Comparison of ENCODE assay signal across 19 cellular contexts in genomic region chr15:65196637-65197336, GRCh38. TPM values are rescaled to one million over a fixed set of nuclear protein-coding genes. Genes with fewer than 3 reads are reported as not detected.
A peak's percentile ranks its signal among the peaks of the same experiment; 100 is the strongest.
DNase-seq lines count a peak whose midpoint lies in the region; ATAC-seq, FAIRE-seq and TF ChIP-seq lines count a peak whose summit lies in the region.
"Had no signal": no experiment of that assay in that cellular context is flagged by ENCODE, and none has a peak within 500 bp of the region (broad histone marks: within the 10 kb centered on the region; RNA-seq: fewer than 3 reads in every experiment).

No MANE protein-coding gene starts in this region.

- no peak for TF ChIP-seq EP300 in HepG2 (IDR thresholded peaks at IDR 0.05; ENCODE audit: low read depth in 2 of 2, low read length in 2 of 2)
- TF ChIP-seq EP300 in HepG2 (CRISPR knock-in tag; IDR thresholded peaks at IDR 0.05; ENCODE audit: borderline replicate concordance): no peak
- no peak for TF ChIP-seq EP300 in K562 (IDR thresholded peaks at IDR 0.05; ENCODE audit: low read length)

- H2AK5ac ChIP-seq in neuronal stem cell (ENCODE audit: low read depth, low read length): peak overlapping the region; percentile 51

- H4K20me1 ChIP-seq in HepG2 (ENCODE audit: insufficient read depth, low read length) (no peaks in the 10 kb centered on the region), K562 (replicated peaks; ENCODE audit: control insufficient read depth, insufficient read depth, low read length) (no peaks in the 10 kb centered on the region)
- H4K20me1 ChIP-seq: BLaER1 had no signal

- POLR2A ChIA-PET in HepG2 (lab: Yijun Ruan, JAX): no interaction called here
- POLR2A ChIA-PET in K562 (lab: Yijun Ruan, JAX): interaction anchor here (3.5 kb wide), 1 partner anchor 108 kb away, joined by 23 read pairs; the partner anchor contains the start of gene RNU5B-1

- H2BK12ac ChIP-seq in neuronal stem cell (ENCODE audit: low read length): no peak overlapping the region

- H3K9ac ChIP-seq in HepG2 (ENCODE audit: insufficient read depth, low read depth, low read length) (no peak overlapping the region), K562 (ENCODE audit: insufficient read depth in 1 of 2, low read depth in 2 of 2, low read length in 2 of 2) (0 out of 4 replicates have a peak overlapping the region, but pooled peaks of 1 of the 2 experiments have one; percentile 39), neuronal stem cell (ENCODE audit: low read depth, low read length, poor library complexity) (no peak overlapping the region)
- H3K9ac ChIP-seq: BLaER1 had no signal

- CTCF ChIA-PET in HepG2 (lab: Yijun Ruan, JAX; ENCODE audit: low intra/inter-chr PET ratio, low total read pairs) (no interaction called here), K562 (lab: Yijun Ruan, JAX; ENCODE audit: low intra/inter-chr PET ratio) (interaction anchor here (0.6 kb wide), 1 partner anchor 74 kb away, joined by 3 read pairs; no protein-coding TSS in a partner anchor)

- peak overlapping the region; percentile 86 for H4K91ac ChIP-seq in neuronal stem cell (ENCODE audit: low read depth, low read length, poor library complexity)

- peak overlapping the region; percentile 52 for H3K23ac ChIP-seq in neuronal stem cell (ENCODE audit: low read depth, low read length, poor library complexity)

- no peaks in the 10 kb centered on the region for H3K79me2 ChIP-seq in HepG2 (ENCODE audit: insufficient read depth, low read length)
- H3K79me2 ChIP-seq in K562 (ENCODE audit: control insufficient read depth, insufficient read depth, low read length): no peaks in the 10 kb centered on the region

- H3K36me3 ChIP-seq in HepG2 (replicated peaks in 1 of 2; ENCODE audit: control insufficient read depth in 1 of 2, insufficient read depth in 2 of 2, low read length in 2 of 2) (no peaks in the 10 kb centered on the region), right lobe of liver (no peaks in the 10 kb centered on the region), K562 (ENCODE audit: control insufficient read depth, insufficient read depth, low read length) (no peaks in the 10 kb centered on the region), neuronal stem cell (replicated peaks in 1 of 2; ENCODE audit: control insufficient read depth in 2 of 2, insufficient read depth in 2 of 2, low read length in 2 of 2) (no peaks in the 10 kb centered on the region)
- H3K36me3 ChIP-seq: BLaER1, SJSA1 had no signal

- no peak overlapping the region for H2BK15ac ChIP-seq in neuronal stem cell (ENCODE audit: low read length)

- peak overlapping the region; percentile 84 for H3K14ac ChIP-seq in neuronal stem cell (ENCODE audit: low read length)

- H3K4me3 ChIP-seq in HepG2 (replicated peaks in 1 of 3; ENCODE audit: insufficient read depth in 1 of 3, low read depth in 2 of 3, low read length in 3 of 3): no peak overlapping the region
- H3K4me3 ChIP-seq in right lobe of liver: no peak overlapping the region
- H3K4me3 ChIP-seq in K562: no peak overlapping the region
- H3K4me3 ChIP-seq in neuronal stem cell (ENCODE audit: low read length in 2 of 2): peak overlapping the region in 1 of 2 donors; percentile 38
- H3K4me3 ChIP-seq in dorsolateral prefrontal cortex: no peak overlapping the region
- H3K4me3 ChIP-seq: BLaER1, SJSA1 had no signal

- no peak overlapping the region for H4K8ac ChIP-seq in neuronal stem cell (ENCODE audit: low read depth, low read length)

- no peaks in the 10 kb centered on the region for H3K79me1 ChIP-seq in neuronal stem cell (ENCODE audit: low read depth, low read length)

- no peak overlapping the region for H3K4me2 ChIP-seq in HepG2 (ENCODE audit: low read depth, low read length)
- no peak overlapping the region for H3K4me2 ChIP-seq in K562 (ENCODE audit: insufficient read depth, low read length)
- no peak overlapping the region for H3K4me2 ChIP-seq in neuronal stem cell (ENCODE audit: insufficient read depth, low read length, poor library complexity, severe bottlenecking)
- H3K4me2 ChIP-seq: BLaER1 had no signal

- TF ChIP-seq CTCF in HepG2 (CRISPR knock-in tag; IDR thresholded peaks at IDR 0.05) (no peak), right lobe of liver (IDR thresholded peaks at IDR 0.05) (no peak), K562 (IDR thresholded peaks at IDR 0.05 in 2 of 3, conservative IDR thresholded peaks at IDR 0.05 in 1 of 3; ENCODE audit: insufficient read depth in 2 of 3, low read depth in 1 of 3, low read length in 3 of 3) (peak; percentile 49 to 92 (median 50); a peak in 5 of 6 replicates), D721Med (IDR thresholded peaks at IDR 0.05; ENCODE audit: insufficient read depth, missing control alignments) (no peak), dorsolateral prefrontal cortex (IDR thresholded peaks at IDR 0.05 in 54 of 56, conservative IDR thresholded peaks at IDR 0.05 in 2 of 56; ENCODE audit: low read depth in 1 of 56, partially characterized antibody in 56 of 56) (no peak)

- H3K4ac ChIP-seq in neuronal stem cell (ENCODE audit: low read length): no peak overlapping the region

- no peak for TF ChIP-seq POLR2A in HepG2 (IDR thresholded peaks at IDR 0.05; ENCODE audit: insufficient read depth in 1 of 2, low read depth in 2 of 2, low read length in 2 of 2)
- no peak for TF ChIP-seq POLR2A in right lobe of liver (IDR thresholded peaks at IDR 0.05)
- TF ChIP-seq POLR2A in K562 (conservative IDR thresholded peaks at IDR 0.05): no peak

- no peak overlapping the region for H2BK120ac ChIP-seq in neuronal stem cell (ENCODE audit: low read depth, low read length)

- 80% methylated on average over 5 of the region's 19 CpGs for WGBS in HepG2 (ENCODE audit: low lambda C conversion rate)
- no CpG with 5 or more reads among the region's 19 CpGs for WGBS in right lobe of liver (ENCODE audit: insufficient coverage, low coverage, low lambda C conversion rate, missing lambda C conversion rate)
- WGBS in K562 (ENCODE audit: insufficient coverage, low coverage, missing lambda C conversion rate): 57% methylated on average over 19 of the region's 19 CpGs
- WGBS in neuronal stem cell (ENCODE audit: extremely low coverage in 2 of 2, insufficient read length in 2 of 2, insufficient replicate concordance in 1 of 2), 2 donors: no CpG with 5 or more reads among the region's 19 CpGs

- no peaks in the 10 kb centered on the region for H3K9me3 ChIP-seq in HepG2 (ENCODE audit: low read length)
- no peaks in the 10 kb centered on the region for H3K9me3 ChIP-seq in right lobe of liver
- no peaks in the 10 kb centered on the region; the same call in 1 of the 2 replicates for H3K9me3 ChIP-seq in K562 (replicated peaks; ENCODE audit: control insufficient read depth, insufficient read depth, low read depth, low read length)
- peaks cover 3 to 5% of the 10 kb centered on the region in 2 donors for H3K9me3 ChIP-seq in neuronal stem cell (replicated peaks in 1 of 2; ENCODE audit: control insufficient read depth in 2 of 2, insufficient read depth in 1 of 2, low read depth in 1 of 2, low read length in 2 of 2)
- H3K9me3 ChIP-seq: BLaER1, SJSA1 had no signal

- peaks cover 7% of the 10 kb centered on the region for H3K9me1 ChIP-seq in K562 (ENCODE audit: control insufficient read depth, insufficient read depth, low read length)

- intact Hi-C loops in HepG2 (cut with micrococcal nuclease; ENCODE audit: unreplicated experiment) (no loop called here), right lobe of liver (cut with DNase I) (loop anchor here in 1 of 2 donors (10.0 kb wide), 1 partner anchor 78 kb away; no protein-coding TSS in a partner anchor), K562 (cut with micrococcal nuclease) (no loop called here), dorsolateral prefrontal cortex (cut with DNase I) (loop anchor here in 1 of 2 donors (10.0 kb wide), 1 partner anchor 198 kb away; no protein-coding TSS in a partner anchor)

- BruUV-seq in HepG2 (replicated peaks; lab: Mats Ljungman, UMichigan) (no TSS peak), K562 (replicated peaks; lab: Mats Ljungman, UMichigan) (no TSS peak)

- FAIRE-seq in HepG2 (lab: Jason Lieb, UNC): no peak
- FAIRE-seq in K562 (lab: Jason Lieb, UNC): no peak
- no peak for FAIRE-seq in D721Med (lab: Jason Lieb, UNC)
- FAIRE-seq: A204.1 had no signal

- H3K4me1 ChIP-seq in HepG2 (ENCODE audit: insufficient read depth, low read length) (peaks cover 6% of the 10 kb centered on the region; the same call in 1 of the 2 replicates), right lobe of liver (no peaks in the 10 kb centered on the region), K562 (replicated peaks in 1 of 2; ENCODE audit: control insufficient read depth in 2 of 2, insufficient read depth in 2 of 2, low read length in 2 of 2) (peaks cover 2 to 4% of the 10 kb centered on the region in 2 experiments; a peak in 2 of 5 replicates), neuronal stem cell (ENCODE audit: control insufficient read depth in 2 of 2, insufficient read depth in 1 of 2, low read depth in 1 of 2, low read length in 2 of 2) (no peaks in the 10 kb centered on the region)
- H3K4me1 ChIP-seq: BLaER1, SJSA1 had no signal

- H2BK5ac ChIP-seq in neuronal stem cell (ENCODE audit: low read length): no peak overlapping the region

- TF ChIP-seq RAD21 in HepG2 (CRISPR knock-in tag; IDR thresholded peaks at IDR 0.05) (no peak), K562 (CRISPR knock-in tag; conservative IDR thresholded peaks at IDR 0.05 in 1 of 2, IDR thresholded peaks at IDR 0.05 in 1 of 2) (peak in 1 of 2 experiments; percentile 5; a peak in 1 of 4 replicates)

- no peak for DNase-seq in HepG2 (ENCODE audit: low spot score)
- no peak for DNase-seq in right lobe of liver
- DNase-seq in K562 (ENCODE audit: extremely low read depth in 1 of 4, low spot score in 3 of 4): no peak
- no peak for DNase-seq in neuronal stem cell (ENCODE audit: low spot score)
- no peak for DNase-seq in D721Med (ENCODE audit: insufficient read length, low spot score)
- DNase-seq in dorsolateral prefrontal cortex: no peak
- no peak for DNase-seq in NCI-H2196 treated with DMSO at 0.1 percent for 48 hours (lab: John Stamatoyannopoulos, UW; ENCODE audit: unreplicated experiment)
- no peak for DNase-seq in NCI-H1417 (lab: John Stamatoyannopoulos, UW)
- DNase-seq: CD8-positive, alpha-beta memory T cell; DMS79; GOT3; KG1; NCI-H1092 treated with DMSO at 0.1 percent for 48 hours; NCI-H2081 had no signal

- in situ Hi-C loops in HepG2 (cut with HindIII; ENCODE audit: extremely low pct_ligation_motif_present, low pct_unique_long_range_greater_than_20kb): loop anchor here (5.0 kb wide), 1 partner anchor 76 kb away; no protein-coding TSS in a partner anchor
- in situ Hi-C loops in K562 (cut with MboI): loop anchor here (5.0 kb wide), 2 partner anchors 76 to 186 kb away; no protein-coding TSS in a partner anchor

- peak; percentile 43; the same call in 2 of the 3 replicates for ATAC-seq in HepG2
- no peak for ATAC-seq in right lobe of liver
- peak; percentile 80 for ATAC-seq in K562
- ATAC-seq: Panc1 had no signal

- H3K18ac ChIP-seq in neuronal stem cell (ENCODE audit: low read length): peak overlapping the region; percentile 72

- H3K27ac ChIP-seq in HepG2 (ENCODE audit: extremely low read length, insufficient read depth, low read length): no peak overlapping the region
- no peak overlapping the region for H3K27ac ChIP-seq in right lobe of liver
- H3K27ac ChIP-seq in K562 (ENCODE audit: extremely low read depth, low read depth, low read length): no peak overlapping the region
- no peak overlapping the region for H3K27ac ChIP-seq in neuronal stem cell (replicated peaks; ENCODE audit: low read length)
- no peak overlapping the region for H3K27ac ChIP-seq in dorsolateral prefrontal cortex
- H3K27ac ChIP-seq: BLaER1, SJSA1 had no signal

- H3K27me3 ChIP-seq in HepG2 (ENCODE audit: control insufficient read depth in 1 of 2, insufficient read depth in 2 of 2, low read length in 2 of 2) (peaks cover 2 to 3% of the 10 kb centered on the region in 2 experiments; a peak in 3 of 5 replicates), right lobe of liver (no peaks in the 10 kb centered on the region), K562 (ENCODE audit: control insufficient read depth in 2 of 2, insufficient read depth in 2 of 2, low read length in 2 of 2) (peaks cover 12 to 20% of the 10 kb centered on the region in 2 experiments; a peak in 4 of 5 replicates), neuronal stem cell (ENCODE audit: control insufficient read depth in 3 of 3, insufficient read depth in 3 of 3, low read depth in 1 of 3, low read length in 3 of 3) (peaks cover 0 to 9% (median under 1%) of the 10 kb centered on the region in 3 experiments), dorsolateral prefrontal cortex (no peaks in the 10 kb centered on the region)
- H3K27me3 ChIP-seq: BLaER1 had no signal

- H2AFZ ChIP-seq in HepG2 (ENCODE audit: low read length) (no peak overlapping the region), K562 (ENCODE audit: low read depth, low read length) (no peak overlapping the region), neuronal stem cell (ENCODE audit: low read length) (no peak overlapping the region)

RNA-seq across cellular contexts. Expression of gene CLPX, which starts 11.6 kb away (rescaled TPM):
- total RNA-seq in HepG2 (2016; rRNA removed; fragmentation: Illumina TruSeq; extraction: Trizol) (61.3 and 100 TPM in 2 replicates), right lobe of liver (10 to 100 TPM; 57.6 to 80.9 (median 72.8) TPM), K562 (2014; rRNA removed) (37.0 and 39.6 TPM in 2 replicates), K562 (2014; rRNA removed; fragmentation: Illumina TruSeq; extraction: Trizol) (50.9 and 55.9 TPM in 2 replicates), K562 (2015; rRNA removed; fragmentation: Illumina TruSeq; extraction: Trizol) (51.3 and 52.1 TPM in 2 replicates), K562 (2021) (61.5 and 67.1 TPM in 2 replicates), dorsolateral prefrontal cortex (10 to 100 TPM; 35.4 to 71.8 (median 55.5) TPM)
- 12.9 and 13.1 TPM in 2 replicates for total RNA-seq in HepG2 (2016; cell fraction: cytosol; rRNA removed; fragmentation: Illumina TruSeq; extraction: Trizol; ENCODE audit: low read depth)
- 63.2 and 98.2 TPM in 2 replicates for total RNA-seq in HepG2 (2016; cell fraction: insoluble cytoplasmic fraction; rRNA removed; fragmentation: Illumina TruSeq; extraction: Trizol)
- 20.9 and 25.4 TPM in 2 replicates for total RNA-seq in HepG2 (2016; cell fraction: membrane; rRNA removed; fragmentation: Illumina TruSeq; extraction: Trizol)
- 31.7 and 36.9 TPM in 2 replicates for total RNA-seq in HepG2 (2016; cell fraction: nucleus; rRNA removed; fragmentation: Illumina TruSeq; extraction: Trizol)
- polyA plus RNA-seq in HepG2 (2011; rRNA removed) (26.9 and 33.9 TPM in 2 replicates), K562 (2011; rRNA removed) (50.2 and 79.0 TPM in 2 replicates), K562 (2014; fragmentation: Illumina TruSeq; extraction: Trizol) (54.6 and 63.1 TPM in 2 replicates), K562 (2014; fragmentation: Nextera tagmentation; extraction: Ambion mirVana) (10 to 100 TPM; 11.2 to 13.4 TPM), K562 (2014; rRNA removed) (66.6 and 83.3 TPM in 2 replicates)
- polyA plus RNA-seq in HepG2 (2011; cell fraction: cytosol; rRNA removed): 16.3 and 18.6 TPM in 2 replicates
- polyA plus RNA-seq in HepG2 (2011; cell fraction: nucleus; rRNA removed): 19.7 and 22.9 TPM in 2 replicates
- polyA plus RNA-seq in HepG2 (2012): 42.1 and 52.0 TPM in 2 replicates
- 4.3 and 5.1 TPM in 2 replicates for polyA plus RNA-seq in HepG2 (2016; cell fraction: cytosol; fragmentation: Illumina TruSeq; extraction: Trizol; ENCODE audit: low read depth)
- 67.6 and 69.7 TPM in 2 replicates for polyA plus RNA-seq in HepG2 (2016; cell fraction: insoluble cytoplasmic fraction; fragmentation: Illumina TruSeq; extraction: Trizol; ENCODE audit: low read depth)
- polyA plus RNA-seq in HepG2 (2016; cell fraction: membrane; fragmentation: Illumina TruSeq; extraction: Trizol; ENCODE audit: low read depth): 8.5 and 9.1 TPM in 2 replicates
- 28.6 and 29.4 TPM in 2 replicates for polyA plus RNA-seq in HepG2 (2016; cell fraction: nucleus; fragmentation: Illumina TruSeq; extraction: Trizol; ENCODE audit: insufficient read depth, low read depth)
- 11.6 and 14.2 TPM in 2 replicates for polyA minus RNA-seq in HepG2 (2011; rRNA and poly(A)+ RNA removed; ENCODE audit: low replicate concordance)
- polyA minus RNA-seq in HepG2 (2011; cell fraction: cytosol; rRNA and poly(A)+ RNA removed): 36.0 and 47.6 TPM in 2 replicates
- polyA minus RNA-seq in HepG2 (2011; cell fraction: nucleus; rRNA and poly(A)+ RNA removed): 61.9 and 76.2 TPM in 2 replicates
- 33.8 and 107 TPM in 2 replicates for total RNA-seq in K562 (2011; cell fraction: chromatin; rRNA removed; ENCODE audit: low replicate concordance)
- 18.4 and 18.7 TPM in 2 replicates for total RNA-seq in K562 (2011; cell fraction: nucleolus; rRNA removed)
- total RNA-seq in K562 (2011; cell fraction: nucleoplasm; rRNA removed): 32.0 and 40.7 TPM in 2 replicates
- 16.6 and 19.7 TPM in 2 replicates for polyA plus RNA-seq in K562 (2011; cell fraction: cytosol; rRNA removed)
- 19.1 and 28.2 TPM in 2 replicates for polyA plus RNA-seq in K562 (2011; cell fraction: nucleus; rRNA removed)
- polyA plus RNA-seq in K562 (2012): 30.9 and 45.6 TPM in 2 replicates
- 132 and 144 TPM in 2 replicates for polyA minus RNA-seq in K562 (2011; rRNA and poly(A)+ RNA removed)
- 29.6 and 38.5 TPM in 2 replicates for polyA minus RNA-seq in K562 (2011; cell fraction: cytosol; rRNA and poly(A)+ RNA removed)
- 25.8 and 40.2 TPM in 2 replicates for polyA minus RNA-seq in K562 (2011; cell fraction: nucleus; rRNA and poly(A)+ RNA removed)
- polyA plus RNA-seq in neuronal stem cell (2013, experiment 1 of 2): 19.2 TPM
- 19.4 TPM for polyA plus RNA-seq in neuronal stem cell (2013, experiment 2 of 2)

RNA-seq across cellular contexts. Expression of gene CILP, which starts 14.5 kb away (rescaled TPM):
- total RNA-seq in HepG2 (2016; rRNA removed; fragmentation: Illumina TruSeq; extraction: Trizol) (not detected in 2 replicates), right lobe of liver (1 to 10 TPM in 3 of 6 experiments, under 1 TPM in 3; 0.46 to 2.5 (median 0.99) TPM), K562 (2014; rRNA removed) (0.04 TPM in 1 of 2 replicates, not detected in the other), K562 (2014; rRNA removed; fragmentation: Illumina TruSeq; extraction: Trizol) (not detected in 2 replicates), K562 (2015; rRNA removed; fragmentation: Illumina TruSeq; extraction: Trizol) (not detected in 2 replicates), K562 (2021) (not detected in 2 replicates), dorsolateral prefrontal cortex (under 1 TPM in 113 of 120 experiments, not detected in 7; 0.07 to 0.79 (median 0.24) TPM)
- total RNA-seq in HepG2 (2016; cell fraction: cytosol; rRNA removed; fragmentation: Illumina TruSeq; extraction: Trizol; ENCODE audit: low read depth): not detected in 2 replicates
- total RNA-seq in HepG2 (2016; cell fraction: insoluble cytoplasmic fraction; rRNA removed; fragmentation: Illumina TruSeq; extraction: Trizol): not detected in 2 replicates
- not detected in 2 replicates for total RNA-seq in HepG2 (2016; cell fraction: membrane; rRNA removed; fragmentation: Illumina TruSeq; extraction: Trizol)
- total RNA-seq in HepG2 (2016; cell fraction: nucleus; rRNA removed; fragmentation: Illumina TruSeq; extraction: Trizol): not detected in 2 replicates
- polyA plus RNA-seq in HepG2 (2011; rRNA removed) (0.03 and 0.08 TPM in 2 replicates), K562 (2011; rRNA removed) (0.03 and 0.05 TPM in 2 replicates), K562 (2014; fragmentation: Illumina TruSeq; extraction: Trizol) (not detected in 2 replicates), K562 (2014; fragmentation: Nextera tagmentation; extraction: Ambion mirVana) (not detected), K562 (2014; rRNA removed) (not detected in 2 replicates)
- polyA plus RNA-seq in HepG2 (2011; cell fraction: cytosol; rRNA removed): 0.01 and 0.04 TPM in 2 replicates
- polyA plus RNA-seq in HepG2 (2011; cell fraction: nucleus; rRNA removed): 0.05 and 0.16 TPM in 2 replicates
- polyA plus RNA-seq in HepG2 (2012): 0.04 TPM in 1 of 2 replicates, not detected in the other
- polyA plus RNA-seq in HepG2 (2016; cell fraction: cytosol; fragmentation: Illumina TruSeq; extraction: Trizol; ENCODE audit: low read depth): not detected in 2 replicates
- polyA plus RNA-seq in HepG2 (2016; cell fraction: insoluble cytoplasmic fraction; fragmentation: Illumina TruSeq; extraction: Trizol; ENCODE audit: low read depth): not detected in 2 replicates
- polyA plus RNA-seq in HepG2 (2016; cell fraction: membrane; fragmentation: Illumina TruSeq; extraction: Trizol; ENCODE audit: low read depth): not detected in 2 replicates
- polyA plus RNA-seq in HepG2 (2016; cell fraction: nucleus; fragmentation: Illumina TruSeq; extraction: Trizol; ENCODE audit: insufficient read depth, low read depth): 0.12 TPM in 1 of 2 replicates, not detected in the other
- polyA minus RNA-seq in HepG2 (2011; rRNA and poly(A)+ RNA removed; ENCODE audit: low replicate concordance): 0.02 and 0.06 TPM in 2 replicates
- polyA minus RNA-seq in HepG2 (2011; cell fraction: cytosol; rRNA and poly(A)+ RNA removed): not detected in 2 replicates
- 0.13 TPM in 1 of 2 replicates, not detected in the other for polyA minus RNA-seq in HepG2 (2011; cell fraction: nucleus; rRNA and poly(A)+ RNA removed)
- total RNA-seq in K562 (2011; cell fraction: chromatin; rRNA removed; ENCODE audit: low replicate concordance): 0.07 TPM in 1 of 2 replicates, not detected in the other
- total RNA-seq in K562 (2011; cell fraction: nucleolus; rRNA removed): 0.13 and 0.17 TPM in 2 replicates
- 0.15 TPM in 1 of 2 replicates, not detected in the other for total RNA-seq in K562 (2011; cell fraction: nucleoplasm; rRNA removed)
- 0.01 TPM in 2 replicates for polyA plus RNA-seq in K562 (2011; cell fraction: cytosol; rRNA removed)
- polyA plus RNA-seq in K562 (2011; cell fraction: nucleus; rRNA removed): 0.03 and 0.06 TPM in 2 replicates
- 0.35 and 0.60 TPM in 2 replicates for polyA plus RNA-seq in K562 (2012)
- polyA minus RNA-seq in K562 (2011; rRNA and poly(A)+ RNA removed): 0.06 TPM in 1 of 2 replicates, not detected in the other
- not detected in 2 replicates for polyA minus RNA-seq in K562 (2011; cell fraction: cytosol; rRNA and poly(A)+ RNA removed)
- under 0.01 TPM in 1 of 2 replicates, not detected in the other for polyA minus RNA-seq in K562 (2011; cell fraction: nucleus; rRNA and poly(A)+ RNA removed)
- 0.03 TPM for polyA plus RNA-seq in neuronal stem cell (2013, experiment 1 of 2)
- polyA plus RNA-seq in neuronal stem cell (2013, experiment 2 of 2): 0.03 TPM
- total RNA-seq: NCI-H460, SJSA1 had no signal

Comparison
In these comparisons a context has a peak if more than half of its experiments do, and no peak if none do; other contexts are left out.
1. ATAC-seq: peak in HepG2 (single experiment) and K562 (single experiment); none in right lobe of liver (0 of 4).
2. CTCF ChIP-seq: peak in K562 (3 of 3); none in HepG2 (single experiment), right lobe of liver (0 of 4), D721Med (single experiment) and dorsolateral prefrontal cortex (0 of 56).
3. Of the 241 proteins assayed by ChIP-seq in both HepG2 and K562: peak only in HepG2: none; only in K562: CEBPB and CTCF; in both: none; in neither: 238; mixed calls (peak in some experiments, not most) for 1.